Comparison of ENCODE assay signal across 26 cellular contexts in genomic region chr10:219731-220472, GRCh38.
A peak's percentile ranks its signal among the peaks of the same experiment; 100 is the strongest.
DNase-seq lines count a peak whose midpoint lies in the region; ATAC-seq and TF ChIP-seq lines count a peak whose summit lies in the region.
"Had no signal": no experiment of that assay in that cellular context is flagged by ENCODE, and none has a peak within 500 bp of the region (broad histone marks: within the 10 kb centered on the region; RNA-seq: fewer than 3 reads in every experiment).

No MANE protein-coding gene starts in this region.

- no peak overlapping the region for H2AFZ ChIP-seq in mammary epithelial cell (ENCODE audit: low read depth, low read length)
- H2AFZ ChIP-seq: GM23248 had no signal

- H3K27ac ChIP-seq in mammary epithelial cell (ENCODE audit: insufficient read depth, low read depth, low read length) (no peak overlapping the region), RWPE1 (no peak overlapping the region)
- H3K27ac ChIP-seq in CD4-positive, alpha-beta memory T cell (ENCODE audit: low read depth, low read length), result no peak overlapping the region
- H3K27ac ChIP-seq: GM23248 had no signal

- H3K4me3 Mint-ChIP-seq in MCF 10A (ENCODE audit: unreplicated experiment), result no peak overlapping the region
- H3K4me3 Mint-ChIP-seq in CD4-positive, alpha-beta memory T cell, result no peak overlapping the region
- H3K4me3 Mint-ChIP-seq in chondrocyte (ENCODE audit: unreplicated experiment), result no peak overlapping the region
- H3K4me3 Mint-ChIP-seq: CD8-positive, alpha-beta T cell had no signal

- H3K27me3 Mint-ChIP-seq in MCF 10A (ENCODE audit: insufficient read depth, unreplicated experiment) (no peaks in the 10 kb centered on the region), chondrocyte (ENCODE audit: low read depth) (no peaks in the 10 kb centered on the region)
- H3K27me3 Mint-ChIP-seq in CD4-positive, alpha-beta memory T cell, result no peaks in the 10 kb centered on the region

- no peak overlapping the region for H3K9ac ChIP-seq in mammary epithelial cell (ENCODE audit: insufficient read depth, low read length)
- H3K9ac ChIP-seq: GM23248 had no signal

- H3K9me3 Mint-ChIP-seq in MCF 10A (ENCODE audit: unreplicated experiment) (no peaks in the 10 kb centered on the region), chondrocyte (ENCODE audit: low read depth) (no peaks in the 10 kb centered on the region)
- H3K9me3 Mint-ChIP-seq in CD4-positive, alpha-beta memory T cell, result no peaks in the 10 kb centered on the region
- H3K9me3 Mint-ChIP-seq: CD8-positive, alpha-beta T cell had no signal

- H3K36me3 ChIP-seq in mammary epithelial cell (ENCODE audit: insufficient read depth, low read length), result peaks cover 3% of the 10 kb centered on the region
- no peaks in the 10 kb centered on the region for H3K36me3 ChIP-seq in CD4-positive, alpha-beta memory T cell (ENCODE audit: insufficient read depth, low read length)
- H3K36me3 ChIP-seq: MG63 had no signal

- H3K4me1 Mint-ChIP-seq in MCF 10A (ENCODE audit: insufficient read depth, unreplicated experiment), result no peaks in the 10 kb centered on the region
- H3K4me1 Mint-ChIP-seq in CD4-positive, alpha-beta memory T cell, result peaks cover 23 to 35% (median 27%) of the 10 kb centered on the region in 4 donors
- peaks cover 4% of the 10 kb centered on the region for H3K4me1 Mint-ChIP-seq in chondrocyte (ENCODE audit: low read depth)

- peaks cover 7% of the 10 kb centered on the region for H3K4me1 ChIP-seq in mammary epithelial cell (ENCODE audit: insufficient read depth, low read length)
- peaks cover 13% of the 10 kb centered on the region for H3K4me1 ChIP-seq in CD4-positive, alpha-beta memory T cell (ENCODE audit: insufficient read depth, low read length)

- no peak for ATAC-seq in HG03280 (IDR thresholded peaks at IDR 0.05; ENCODE audit: unreplicated experiment)
- ATAC-seq: CD8-positive, alpha-beta T cell; K562 had no signal

- TF ChIP-seq CTCF in mammary epithelial cell (conservative IDR thresholded peaks at IDR 0.05 in 1 of 2, IDR thresholded peaks at IDR 0.05 in 1 of 2; ENCODE audit: extremely low read depth in 1 of 2, insufficient read depth in 1 of 2, low read depth in 1 of 2, low read length in 2 of 2) (no peak), MCF 10A (IDR thresholded peaks at IDR 0.05; ENCODE audit: unreplicated experiment) (no peak), RWPE1 (conservative IDR thresholded peaks at IDR 0.05; ENCODE audit: low read depth) (no peak), fibroblast of villous mesenchyme (IDR thresholded peaks at IDR 0.05; ENCODE audit: insufficient read depth, low read depth, low read length) (no peak), chondrocyte (IDR thresholded peaks at IDR 0.05) (no peak)

- POLR2A ChIA-PET in MCF 10A (lab: Yijun Ruan, JAX), result interaction anchor here (0.7 to 1.1 kb wide), 2 partner anchors 9 to 97 kb away, joined by 3 to 4 read pairs; no protein-coding TSS in a partner anchor
- POLR2A ChIA-PET in RWPE1 (lab: Yijun Ruan, JAX; ENCODE audit: low non-redundant PET), result no interaction called here
- POLR2A ChIA-PET in CD4-positive, alpha-beta memory T cell (lab: Charles Lee; ENCODE audit: partially characterized antibody), result no interaction called here

- whole genome bisulfite sequencing in mammary epithelial cell (ENCODE audit: low coverage, missing lambda C conversion rate), result 64% methylated on average over 2 of the region's 2 CpGs

- CTCF ChIA-PET in mammary epithelial cell (lab: Charles Lee; ENCODE audit: low non-redundant PET) (no interaction called here), MCF 10A (lab: Yijun Ruan, JAX) (no interaction called here), RWPE1 (lab: Yijun Ruan, JAX) (no interaction called here)
- CTCF ChIA-PET in CD4-positive, alpha-beta memory T cell (lab: Charles Lee; ENCODE audit: partially characterized antibody), result interaction anchor here (1.1 to 2.9 kb wide), 2 partner anchors 11 to 15 kb away, joined by 3 to 13 read pairs; no protein-coding TSS in a partner anchor

- no peak overlapping the region for H3K4me2 ChIP-seq in mammary epithelial cell (ENCODE audit: insufficient read depth, low read depth, low read length)

- no TSS peak for BruUV-seq in mammary epithelial cell (replicated peaks; lab: Mats Ljungman, UMichigan)
- no TSS peak for BruUV-seq in MCF 10A (replicated peaks; lab: Mats Ljungman, UMichigan)

- in situ Hi-C loops in mammary epithelial cell (cut with MboI; ENCODE audit: low sequenced_read_pairs in 2 of 2), result no loop called here

- H3K4me3 ChIP-seq in mammary epithelial cell (replicated peaks in 1 of 3; ENCODE audit: insufficient read depth in 1 of 3, low read depth in 2 of 3, low read length in 3 of 3) (no peak overlapping the region), fibroblast of villous mesenchyme (ENCODE audit: low read depth, low read length) (no peak overlapping the region)
- H3K4me3 ChIP-seq in CD4-positive, alpha-beta memory T cell (ENCODE audit: low read length in 2 of 2), result no peak overlapping the region
- H3K4me3 ChIP-seq: K562, MG63 had no signal

- H3K79me2 ChIP-seq in mammary epithelial cell (ENCODE audit: insufficient read depth, low read length), result no peaks in the 10 kb centered on the region

- DNase-seq in mammary epithelial cell (peak; percentile 33), MCF 10A (ENCODE audit: unreplicated experiment) (no peak), RWPE1 (ENCODE audit: low spot score) (peak; percentile 5), fibroblast of villous mesenchyme (ENCODE audit: low read depth) (peak; percentile 7), DMS153 (lab: John Stamatoyannopoulos, UW) (no peak), chondrocyte (ENCODE audit: low spot score) (no peak)
- DNase-seq in CD4-positive, alpha-beta memory T cell, result no peak
- DNase-seq: 8988T; ACHN; C1 segment of cervical spinal cord; CD8-positive, alpha-beta T cell; DND-41; GM23248; H7; MG63; NCI-H1105 treated with DMSO at 0.1 percent for 48 hours; NCI-H146; NCI-H1930; NCI-H446; NCI-H524 treated with DMSO at 0.1 percent for 48 hours; NCI-H82; RPMI8226; SHP77 treated with DMSO at 0.1 percent for 48 hours had no signal

- intact Hi-C loops in mammary epithelial cell (cut with micrococcal nuclease), result no loop called here
- intact Hi-C loops in MCF 10A (cut with micrococcal nuclease), result no loop called here
- intact Hi-C loops in CD4-positive, alpha-beta memory T cell (cut with micrococcal nuclease), result no loop called here

- H3K27me3 ChIP-seq in mammary epithelial cell (ENCODE audit: insufficient read depth, low read length), result no peaks in the 10 kb centered on the region
- no peaks in the 10 kb centered on the region for H3K27me3 ChIP-seq in CD4-positive, alpha-beta memory T cell (ENCODE audit: insufficient read depth, low read length)
- H3K27me3 ChIP-seq: MG63 had no signal

- H4K20me1 ChIP-seq in mammary epithelial cell (ENCODE audit: insufficient read depth, low read length), result no peaks in the 10 kb centered on the region

- H3K27ac Mint-ChIP-seq in MCF 10A (ENCODE audit: low read depth, unreplicated experiment) (no peak overlapping the region), chondrocyte (ENCODE audit: unreplicated experiment) (no peak overlapping the region)
- H3K27ac Mint-ChIP-seq in CD4-positive, alpha-beta memory T cell, result no peak overlapping the region

- dilution Hi-C loops in mammary epithelial cell (cut with HindIII; ENCODE audit: low sequenced_read_pairs), result no loop called here

- H3K9me3 ChIP-seq in mammary epithelial cell (replicated peaks; ENCODE audit: insufficient read depth, low read length), result no peaks in the 10 kb centered on the region
- H3K9me3 ChIP-seq in CD4-positive, alpha-beta memory T cell (ENCODE audit: control insufficient read depth in 1 of 2, low read length in 2 of 2), result no peaks in the 10 kb centered on the region
- H3K9me3 ChIP-seq: Caco-2, MG63 had no signal

- H3K36me3 Mint-ChIP-seq in MCF 10A (ENCODE audit: insufficient read depth, unreplicated experiment) (peaks cover 6% of the 10 kb centered on the region), chondrocyte (ENCODE audit: low read depth) (no peaks in the 10 kb centered on the region)
- H3K36me3 Mint-ChIP-seq in CD4-positive, alpha-beta memory T cell, result peaks cover 14 to 17% of the 10 kb centered on the region in 2 donors

Comparison
In these comparisons a context has a peak if more than half of its experiments do, and no peak if none do; other contexts are left out.
1. DNase-seq: peak in mammary epithelial cell (single experiment), RWPE1 (single experiment) and fibroblast of villous mesenchyme (single experiment); none in MCF 10A (single experiment), CD4-positive, alpha-beta memory T cell (0 of 5), DMS153 (single experiment) and chondrocyte (single experiment).